20 cellular contexts compared by ENCODE assay signal in the genomic region with DNA sequence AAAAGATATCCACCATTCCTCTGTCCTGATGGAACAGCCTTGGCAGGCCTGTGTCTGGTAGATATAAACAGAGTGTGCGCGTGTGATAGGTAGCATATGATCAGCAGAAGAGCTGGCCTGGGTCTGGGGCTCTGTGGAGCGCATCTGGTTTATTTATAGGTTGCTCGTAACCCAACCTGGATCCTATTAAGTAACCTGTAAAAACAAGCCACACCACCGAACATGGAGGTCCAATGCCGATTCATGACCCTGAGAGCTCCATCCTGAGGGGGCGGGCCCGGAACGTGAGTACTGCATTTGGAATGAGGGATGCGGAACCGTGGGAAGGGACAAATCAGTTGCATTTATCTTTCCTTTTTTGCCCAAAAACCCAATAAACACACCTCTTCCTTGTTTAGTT. TPM values are rescaled to one million over a fixed set of nuclear protein-coding genes. Genes with fewer than 3 reads are reported as not detected.
DNase-seq lines count a peak whose midpoint lies in the region; ATAC-seq and TF ChIP-seq lines count a peak whose summit lies in the region.
"Had no signal": no experiment of that assay in that cellular context is flagged by ENCODE, and none has a peak within 500 bp of the region (broad histone marks: within the 10 kb centered on the region; RNA-seq: fewer than 3 reads in every experiment).

No MANE protein-coding gene starts in this region.

- peaks cover 0 to 5% (median 0%) of the 10 kb centered on the region in 3 donors for H3K9me3 ChIP-seq in gastrocnemius medialis
- H3K9me3 ChIP-seq: A549 had no signal

- H3K4me3 ChIP-seq in fibroblast of pulmonary artery (replicated peaks; ENCODE audit: low read depth, low read length), result no peak overlapping the region
- H3K4me3 ChIP-seq in gastrocnemius medialis, result peak overlapping the region in 2 of 4 donors; percentile 17 to 39
- H3K4me3 ChIP-seq: A549, SK-N-MC had no signal

- intact Hi-C loops in gastrocnemius medialis (cut with DNase I; ENCODE audit: low total_unique reads) (no loop called here), posterior vena cava (cut with DNase I) (no loop called here)

- no peaks in the 10 kb centered on the region for H3K36me3 ChIP-seq in gastrocnemius medialis

- CTCF ChIA-PET in RWPE1 (lab: Yijun Ruan, JAX), result no interaction called here

- DNase-seq in EH (ENCODE audit: low read depth), result peak; percentile 67
- peak; percentile 13 for DNase-seq in RWPE1 (ENCODE audit: low spot score)
- peak; percentile 23 for DNase-seq in fibroblast of pulmonary artery (ENCODE audit: low read depth)
- peak; percentile 58 to 83 for DNase-seq in gastrocnemius medialis
- DNase-seq in amygdala (lab: John Stamatoyannopoulos, UW), result no peak
- no peak for DNase-seq in posterior vena cava (ENCODE audit: low spot score)
- no peak for DNase-seq in activated CD4-positive, alpha-beta T cell treated with anti-CD3 and anti-CD28 coated beads for 48 hours
- DNase-seq: DMS 273 treated with DMSO at 0.1 percent for 48 hours, HCEC 1CT, Karpas-422, NCI-H1105 treated with DMSO at 0.1 percent for 48 hours, NCI-H187 treated with DMSO at 0.1 percent for 48 hours, NCI-H2171, NCI-H446, NCI-H748 treated with DMSO at 0.1 percent for 48 hours, Right ventricle myocardium superior had no signal

- no peak for TF ChIP-seq POLR2A in gastrocnemius medialis (IDR thresholded peaks at IDR 0.05)

- in situ Hi-C loops in gastrocnemius medialis (cut with MboI; ENCODE audit: low sequenced_read_pairs in 4 of 4), result loop anchor here in 1 of 4 donors (5.0 kb wide), 1 partner anchor 237 kb away; no protein-coding TSS in a partner anchor

- H3K27ac ChIP-seq in RWPE1 (no peak overlapping the region), gastrocnemius medialis (peak overlapping the region; percentile 74 to 94 (median 90))
- H3K27ac ChIP-seq: A549, C4-2B, SK-N-MC had no signal

- peak; percentile 71 to 78 for ATAC-seq in gastrocnemius medialis
- ATAC-seq: A549 had no signal

- no peak for TF ChIP-seq CTCF in RWPE1 (conservative IDR thresholded peaks at IDR 0.05; ENCODE audit: low read depth)
- TF ChIP-seq CTCF in fibroblast of pulmonary artery (IDR thresholded peaks at IDR 0.05; ENCODE audit: low read length, missing control alignments), result no peak
- TF ChIP-seq CTCF in gastrocnemius medialis (IDR thresholded peaks at IDR 0.05 in 4 of 5, conservative IDR thresholded peaks at IDR 0.05 in 1 of 5), result no peak

- H3K27me3 ChIP-seq in gastrocnemius medialis, result no peaks in the 10 kb centered on the region

- H3K4me1 ChIP-seq in gastrocnemius medialis, result peaks cover 28 to 31% of the 10 kb centered on the region in 2 donors
- H3K4me1 ChIP-seq: A549 had no signal

- POLR2A ChIA-PET in RWPE1 (lab: Yijun Ruan, JAX; ENCODE audit: low non-redundant PET), result no interaction called here

RNA-seq across cellular contexts. Expression of a gene that starts 31.9 kb away (rescaled TPM):
- total RNA-seq in gastrocnemius medialis (under 1 TPM in 1 of 4 donors, not detected in 3; 0.29 TPM), posterior vena cava (not detected)
- total RNA-seq: HT-29, Right ventricle myocardium superior had no signal

RNA-seq across cellular contexts. Expression of a gene that starts 37.5 kb away (rescaled TPM):
- total RNA-seq in gastrocnemius medialis, result 1 to 10 TPM; 1.5 to 4.5 (median 2.9) TPM
- 10 to 100 TPM; 12.6 to 14.6 TPM for total RNA-seq in posterior vena cava

Comparison
In these comparisons a context has a peak if more than half of its experiments do, and no peak if none do; other contexts are left out.
1. DNase-seq: peak in EH (single experiment), RWPE1 (single experiment), fibroblast of pulmonary artery (single experiment) and gastrocnemius medialis (2 of 2); none in amygdala (0 of 56), posterior vena cava (single experiment) and activated CD4-positive, alpha-beta T cell treated with anti-CD3 and anti-CD28 coated beads for 48 hours (single experiment).